15 cellular contexts compared by ENCODE assay signal in genomic region chr16:84397090-84397489, GRCh38. TPM values are rescaled to one million over a fixed set of nuclear protein-coding genes. Genes with fewer than 3 reads are reported as not detected.
DNase-seq lines count a peak whose midpoint lies in the region; ATAC-seq, FAIRE-seq and TF ChIP-seq lines count a peak whose summit lies in the region.
"Had no signal": no experiment of that assay in that cellular context is flagged by ENCODE, and none has a peak within 500 bp of the region (broad histone marks: within the 10 kb centered on the region; RNA-seq: fewer than 3 reads in every experiment).

No MANE protein-coding gene starts in this region.

- H3K27me3 Mint-ChIP-seq in H9 (ENCODE audit: low read depth): peaks cover 6% of the 10 kb centered on the region

- CTCF ChIA-PET in GM12878 (lab: Yijun Ruan, JAX): no interaction called here

- H3K56ac ChIP-seq in H9 (ENCODE audit: insufficient read length, low read depth, low read length): no peak overlapping the region

- TF ChIP-seq CTCF in AG10803 (conservative IDR thresholded peaks at IDR 0.05; ENCODE audit: low read length) (peak; percentile 16), H9 (conservative IDR thresholded peaks at IDR 0.05) (peak; percentile 61), GM12878 (IDR thresholded peaks at IDR 0.05 in 2 of 3, conservative IDR thresholded peaks at IDR 0.05 in 1 of 3; ENCODE audit: control insufficient read depth in 2 of 3, extremely low read depth in 1 of 3, insufficient read depth in 1 of 3, low read depth in 3 of 3, low read length in 3 of 3) (0 out of 6 replicates have a peak, but pooled peaks of 2 of the 3 experiments have one; percentile 2 to 18), keratinocyte (optimal IDR thresholded peaks at IDR 0.05 in 1 of 3, IDR thresholded peaks at IDR 0.05 in 1 of 3, conservative IDR thresholded peaks at IDR 0.05 in 1 of 3; ENCODE audit: extremely low read depth in 1 of 3, insufficient read depth in 2 of 3, low read length in 3 of 3) (peak in 2 of 3 experiments; percentile 38)

- no peak overlapping the region for H3K4me3 ChIP-seq in AG10803 (ENCODE audit: low read length)
- no peak overlapping the region for H3K4me3 ChIP-seq in GM12878
- H3K4me3 ChIP-seq in keratinocyte (ENCODE audit: control insufficient read depth in 2 of 3, extremely low read depth in 1 of 3, insufficient read depth in 2 of 3, low read depth in 1 of 3, low read length in 3 of 3): no peak overlapping the region
- H3K4me3 ChIP-seq: thoracic aorta had no signal

- H2AFZ ChIP-seq in H9 (ENCODE audit: low read length) (no peak overlapping the region), GM12878 (ENCODE audit: control insufficient read depth, low read depth, low read length) (no peak overlapping the region), keratinocyte (ENCODE audit: control insufficient read depth, low read length) (no peak overlapping the region)

- no peaks in the 10 kb centered on the region for H3K23me2 ChIP-seq in H9 (ENCODE audit: insufficient read length, low read depth, low read length, poor library complexity, severe bottlenecking)

- dilution Hi-C loops in keratinocyte (cut with MboI; ENCODE audit: extremely low pct_ligation_motif_present, low sequenced_read_pairs): no loop called here

- ATAC-seq in GM12878 (no peak), GM21447 (IDR thresholded peaks at IDR 0.05; ENCODE audit: unreplicated experiment) (no peak), HG02970 (IDR thresholded peaks at IDR 0.05; ENCODE audit: low FRiP score, unreplicated experiment) (no peak)

- SMC1A ChIA-PET in GM12878 (lab: Charles Lee; ENCODE audit: uncharacterized antibody, unreplicated experiment): no interaction called here

- no peak for TF ChIP-seq POLR2A in GM12878 (IDR thresholded peaks at IDR 0.05; ENCODE audit: low read depth, low read length)

- intact Hi-C loops in GM12878 (cut with micrococcal nuclease; ENCODE audit: unreplicated experiment): no loop called here

- H4K20me1 ChIP-seq in H9 (ENCODE audit: control insufficient read depth, insufficient read depth, insufficient read length): no peaks in the 10 kb centered on the region
- no peaks in the 10 kb centered on the region for H4K20me1 ChIP-seq in GM12878 (ENCODE audit: control insufficient read depth, insufficient read depth)
- no peaks in the 10 kb centered on the region for H4K20me1 ChIP-seq in keratinocyte (ENCODE audit: control insufficient read depth, extremely low read depth, insufficient read depth, low read length)

- H3K4me2 ChIP-seq in H9 (ENCODE audit: insufficient read depth, insufficient read length, low read length) (no peak overlapping the region), GM12878 (ENCODE audit: control insufficient read depth, insufficient read depth) (no peak overlapping the region), keratinocyte (ENCODE audit: control insufficient read depth, extremely low read depth, insufficient read depth, low read depth, low read length) (no peak overlapping the region)

- no CpG with 5 or more reads among the region's 6 CpGs for WGBS in H9 (ENCODE audit: extremely low coverage, insufficient read length, low lambda C conversion rate)
- WGBS in GM12878 (ENCODE audit: insufficient coverage, insufficient replicate concordance, low lambda C conversion rate, missing lambda C conversion rate): 57% methylated on average over 6 of the region's 6 CpGs

- no peak overlapping the region for H4K91ac ChIP-seq in H9 (ENCODE audit: insufficient read length, low read depth, low read length)

- H3K9me1 ChIP-seq in keratinocyte (ENCODE audit: control insufficient read depth, extremely low read depth, insufficient read depth, low read length): no peaks in the 10 kb centered on the region

- H3K27ac ChIP-seq in H9 (ENCODE audit: insufficient read length, low read depth, low read length) (no peak overlapping the region), GM12878 (ENCODE audit: control insufficient read depth, insufficient read depth) (no peak overlapping the region), keratinocyte (ENCODE audit: control insufficient read depth, insufficient read depth, low read length) (no peak overlapping the region)
- H3K27ac ChIP-seq: thoracic aorta had no signal

- H3K23ac ChIP-seq in H9 (ENCODE audit: insufficient read length, low read depth, low read length): no peak overlapping the region

- no peak for TF ChIP-seq EP300 in GM12878 (IDR thresholded peaks at IDR 0.05; ENCODE audit: borderline replicate concordance in 1 of 2, control insufficient read depth in 1 of 2, low read depth in 2 of 2, low read length in 2 of 2)

- H4K5ac ChIP-seq in H9 (ENCODE audit: insufficient read length, low read depth, low read length): no peak overlapping the region

- no peak overlapping the region for H3K14ac ChIP-seq in H9 (ENCODE audit: insufficient read depth, low read length)

- H3K36me3 ChIP-seq in GM12878 (ENCODE audit: control insufficient read depth in 2 of 2, insufficient read depth in 2 of 2, low read length in 1 of 2): no peaks in the 10 kb centered on the region
- no peaks in the 10 kb centered on the region for H3K36me3 ChIP-seq in keratinocyte (ENCODE audit: control insufficient read depth in 2 of 2, extremely low read depth in 1 of 2, insufficient read depth in 2 of 2, low read length in 2 of 2)
- H3K36me3 ChIP-seq: thoracic aorta had no signal

- FAIRE-seq in GM12878 (lab: Jason Lieb, UNC) (no peak), keratinocyte (lab: Jason Lieb, UNC) (no peak)

- no peak overlapping the region for H3T11ph ChIP-seq in H9 (ENCODE audit: low read length)

- in situ Hi-C loops in GM12878 (cut with MboI): no loop called here

- no peak overlapping the region for H3K4me3 Mint-ChIP-seq in H9
- H3K4me3 Mint-ChIP-seq: dendritic cell treated with granulocyte-macrophage colony-stimulating factor and Interleukin-4, amounts not matched to agents 40 ng/mL and 50 ng/mL, for 4 days; IgD-negative memory B cell had no signal

- H3K4ac ChIP-seq in H9 (ENCODE audit: low read depth, low read length): no peak overlapping the region

- DNase-seq in AG10803 (ENCODE audit: low read depth) (no peak), H9 (no peak), GM12878 (ENCODE audit: low read depth, low spot score) (no peak), keratinocyte (ENCODE audit: low read depth, low spot score) (no peak), kidney glomerular epithelial cell (lab: John Stamatoyannopoulos, UW) (no peak), superior temporal gyrus (ENCODE audit: extremely low spot score) (no peak)
- DNase-seq: activated CD4-positive, alpha-beta T cell treated with anti-CD3 and anti-CD28 coated beads for 4 hours; NCI-H1436 treated with DMSO at 0.1 percent for 48 hours; NCI-H446; T-helper 2 cell had no signal

- H3K27ac Mint-ChIP-seq in H9: no peak overlapping the region
- H3K27ac Mint-ChIP-seq: dendritic cell treated with granulocyte-macrophage colony-stimulating factor and Interleukin-4, amounts not matched to agents 40 ng/mL and 50 ng/mL, for 4 days; IgD-negative memory B cell had no signal

- no peaks in the 10 kb centered on the region for H3K79me2 ChIP-seq in H9 (ENCODE audit: insufficient read depth, low read length)
- H3K79me2 ChIP-seq in GM12878 (ENCODE audit: control insufficient read depth, insufficient read depth, low read length): no peaks in the 10 kb centered on the region
- H3K79me2 ChIP-seq in keratinocyte (ENCODE audit: control insufficient read depth, insufficient read depth, low read length): no peaks in the 10 kb centered on the region

- no peak overlapping the region for H2BK15ac ChIP-seq in H9 (ENCODE audit: low read depth, low read length)

- no peak overlapping the region for H2BK120ac ChIP-seq in H9 (ENCODE audit: low read depth, low read length, poor library complexity, severe bottlenecking)

- no peaks in the 10 kb centered on the region for H3K27me3 ChIP-seq in H9 (ENCODE audit: insufficient read depth, low read length)
- no peaks in the 10 kb centered on the region for H3K27me3 ChIP-seq in GM12878 (replicated peaks in 1 of 2; ENCODE audit: control insufficient read depth in 2 of 2, insufficient read depth in 2 of 2, low read length in 1 of 2)
- no peaks in the 10 kb centered on the region for H3K27me3 ChIP-seq in keratinocyte (ENCODE audit: control insufficient read depth, extremely low read depth, insufficient read depth, low read length)

- RAD21 ChIA-PET in GM12878 (lab: Charles Lee; ENCODE audit: unreplicated experiment): no interaction called here

- no peak overlapping the region for H2AK5ac ChIP-seq in H9 (ENCODE audit: insufficient read length, low read length)

- no TSS peak for BruUV-seq in GM12878 (replicated peaks; lab: Mats Ljungman, UMichigan)

- TF ChIP-seq RAD21 in GM12878 (IDR thresholded peaks at IDR 0.05; ENCODE audit: insufficient read depth, low read depth, low read length): no peak

- H2BK5ac ChIP-seq in H9 (ENCODE audit: insufficient read length, low read length): no peak overlapping the region

- no peak overlapping the region for H2BK12ac ChIP-seq in H9 (ENCODE audit: insufficient read length, low read depth, low read length)

- no peak overlapping the region for H4K8ac ChIP-seq in H9 (replicated peaks; ENCODE audit: insufficient read length, low read depth, low read length)

- POLR2A ChIA-PET in GM12878 (lab: Charles Lee): no interaction called here

- H3K4me1 ChIP-seq in H9 (ENCODE audit: insufficient read depth, low read length) (no peaks in the 10 kb centered on the region), GM12878 (ENCODE audit: control insufficient read depth, insufficient read depth, low read length) (no peaks in the 10 kb centered on the region), keratinocyte (ENCODE audit: control insufficient read depth, extremely low read depth, insufficient read depth, low read length) (peaks cover 8% of the 10 kb centered on the region)

- H3K9ac ChIP-seq in H9 (ENCODE audit: extremely low read depth, insufficient read length, low read length): no peak overlapping the region
- H3K9ac ChIP-seq in GM12878 (ENCODE audit: control insufficient read depth, insufficient read depth, low read length): no peak overlapping the region
- H3K9ac ChIP-seq in keratinocyte (ENCODE audit: control insufficient read depth, extremely low read depth, insufficient read depth, low read length): no peak overlapping the region

- H3K9me3 Mint-ChIP-seq in H9: no peaks in the 10 kb centered on the region
- H3K9me3 Mint-ChIP-seq: dendritic cell treated with granulocyte-macrophage colony-stimulating factor and Interleukin-4, amounts not matched to agents 40 ng/mL and 50 ng/mL, for 4 days had no signal

- peaks cover 14 to 23% of the 10 kb centered on the region in 2 experiments for H3K4me1 Mint-ChIP-seq in H9
- H3K4me1 Mint-ChIP-seq: IgD-negative memory B cell had no signal

- no peak overlapping the region for H3K18ac ChIP-seq in H9 (ENCODE audit: insufficient read length, low read depth, low read length)

- H3K36me3 Mint-ChIP-seq in H9 (ENCODE audit: insufficient read depth in 1 of 3, low read depth in 3 of 3): peaks cover 0 to 3% (median 0%) of the 10 kb centered on the region in 3 experiments; a peak in 1 of 7 replicates

- no peaks in the 10 kb centered on the region for H3K79me1 ChIP-seq in H9 (ENCODE audit: insufficient read depth, low read depth, low read length, poor library complexity, severe bottlenecking)

- H2BK20ac ChIP-seq in H9 (ENCODE audit: low read depth, low read length, poor library complexity, severe bottlenecking): no peak overlapping the region

- H3K9me3 ChIP-seq in H9 (ENCODE audit: control insufficient read depth, low read depth, low read length): no peaks in the 10 kb centered on the region
- no peaks in the 10 kb centered on the region for H3K9me3 ChIP-seq in GM12878 (replicated peaks; ENCODE audit: control insufficient read depth, insufficient read depth, low read length)
- no peaks in the 10 kb centered on the region for H3K9me3 ChIP-seq in keratinocyte (ENCODE audit: control insufficient read depth, low read depth, low read length)
- H3K9me3 ChIP-seq: thoracic aorta had no signal

RNA-seq across cellular contexts. Expression of gene ATP2C2, which starts 28.8 kb away (rescaled TPM):
- total RNA-seq in H9 (2021) (2.8 and 4.0 TPM in 2 replicates), GM12878 (2014; rRNA removed) (not detected in 2 replicates), GM12878 (2014; rRNA removed; fragmentation: Illumina TruSeq; extraction: Trizol) (not detected in 2 replicates), GM12878 (2021) (not detected in 2 replicates)
- not detected in 2 replicates for total RNA-seq in GM12878 (2013; cell fraction: nucleolus; rRNA removed)
- not detected for polyA plus RNA-seq in GM12878 (2011; ENCODE audit: low read depth)
- polyA plus RNA-seq in GM12878 (2011; rRNA removed) (not detected in 2 replicates), GM12878 (2014; fragmentation: Illumina TruSeq; extraction: Trizol) (not detected in 2 replicates), GM12878 (2014; fragmentation: Nextera tagmentation; extraction: Ambion mirVana) (under 1 TPM in 1 of 2 experiments, not detected in 1; 0.05 TPM), GM12878 (2014; rRNA removed) (not detected in 2 replicates), GM12878 (2016; fragmentation: Nextera tagmentation; extraction: Ambion mirVana) (under 1 TPM in 1 of 2 experiments, not detected in 1; 0.19 TPM), keratinocyte (0.96 to 1.3 TPM (median 1.3 TPM) in 3 replicates)
- polyA plus RNA-seq in GM12878 (2011; cell fraction: cytosol; rRNA removed): not detected in 2 replicates
- not detected in 2 replicates for polyA plus RNA-seq in GM12878 (2011; cell fraction: nucleus; rRNA removed)
- 0.07 and 0.14 TPM in 2 replicates for polyA plus RNA-seq in GM12878 (2012)
- 0.15 TPM in 1 of 2 replicates, not detected in the other for polyA minus RNA-seq in GM12878 (2011; rRNA and poly(A)+ RNA removed)
- not detected in 2 replicates for polyA minus RNA-seq in GM12878 (2011; cell fraction: cytosol; rRNA and poly(A)+ RNA removed)
- polyA minus RNA-seq in GM12878 (2011; cell fraction: nucleus; rRNA and poly(A)+ RNA removed): not detected in 2 replicates
- 15.9 TPM for polyA plus RNA-seq in keratinocyte (2011; ENCODE audit: low read depth)
- 0.48 and 0.92 TPM in 2 replicates for polyA plus RNA-seq in keratinocyte (2011; cell fraction: cytosol; rRNA removed)
- polyA plus RNA-seq in keratinocyte (2011; cell fraction: nucleus; rRNA removed): 3.1 and 3.8 TPM in 2 replicates
- polyA plus RNA-seq in keratinocyte (2012; ENCODE audit: low replicate concordance): 2.7 and 28.4 TPM in 2 replicates
- polyA minus RNA-seq in keratinocyte: 1.3 to 4.4 TPM (median 3.3 TPM) in 3 replicates
- not detected for polyA minus RNA-seq in keratinocyte (2011; cell fraction: cytosol; rRNA and poly(A)+ RNA removed)
- 1.6 and 5.3 TPM in 2 replicates for polyA minus RNA-seq in keratinocyte (2011; cell fraction: nucleus; rRNA and poly(A)+ RNA removed)
- polyA plus RNA-seq: IgD-negative memory B cell had no signal

Comparison
In these comparisons a context has a peak if more than half of its experiments do, and no peak if none do; other contexts are left out.
1. CTCF ChIP-seq: peak in every context shown above with its lines; median percentile 61 in H9; 38 in keratinocyte; 16 in AG10803; 10 in GM12878.